11 cellular contexts compared by ENCODE assay signal in genomic region chr14:71711619-71712018, GRCh38.
DNase-seq lines count a peak whose midpoint lies in the region; ATAC-seq and TF ChIP-seq lines count a peak whose summit lies in the region.
"Had no signal": no experiment of that assay in that cellular context is flagged by ENCODE, and none has a peak within 500 bp of the region (broad histone marks: within the 10 kb centered on the region; RNA-seq: fewer than 3 reads in every experiment).

No MANE protein-coding gene starts in this region.

- CTCF ChIA-PET in AG04450 (lab: Charles Lee): interaction anchor here (1.4 to 3.4 kb wide), 4 partner anchors 9 to 574 kb away, joined by 4 to 14 read pairs (median 7); no protein-coding TSS in a partner anchor
- CTCF ChIA-PET in MCF 10A (lab: Yijun Ruan, JAX): interaction anchor here (0.5 to 2.1 kb wide), 5 partner anchors 358 to 573 kb away, joined by 3 to 12 read pairs (median 4); no protein-coding TSS in a partner anchor

- H3K27me3 ChIP-seq in AG04450 (ENCODE audit: control insufficient read depth, insufficient read depth, low read length): no peaks in the 10 kb centered on the region
- no peaks in the 10 kb centered on the region for H3K27me3 ChIP-seq in right lobe of liver

- POLR2A ChIA-PET in AG04450 (lab: Yijun Ruan, JAX) (interaction anchor here (0.6 to 1.1 kb wide), 5 partner anchors 10 to 296 kb away, joined by 3 to 9 read pairs (median 4); no protein-coding TSS in a partner anchor), MCF 10A (lab: Yijun Ruan, JAX) (interaction anchor here (1.1 to 2.0 kb wide), 2 partner anchors 28 to 390 kb away, joined by 5 to 9 read pairs; no protein-coding TSS in a partner anchor)

- WGBS in right lobe of liver (ENCODE audit: insufficient coverage, low coverage, low lambda C conversion rate, missing lambda C conversion rate): 100% methylated on average over 1 of the region's 1 CpG

- peaks cover 0 to 8% (median 4%) of the 10 kb centered on the region in 4 donors for H3K36me3 ChIP-seq in right lobe of liver

- no peak for TF ChIP-seq POLR2A in right lobe of liver (IDR thresholded peaks at IDR 0.05)

- peak overlapping the region; percentile 38 for H3K4me3 Mint-ChIP-seq in MCF 10A (ENCODE audit: unreplicated experiment)

- intact Hi-C loops in MCF 10A (cut with micrococcal nuclease): loop anchor here (1.0 to 5.0 kb wide), 2 partner anchors 16 to 389 kb away; partner anchors contain the start of gene SIPA1L1
- intact Hi-C loops in right lobe of liver (cut with DNase I): no loop called here

- peaks cover 20% of the 10 kb centered on the region for H3K36me3 Mint-ChIP-seq in MCF 10A (ENCODE audit: insufficient read depth, unreplicated experiment)

- no peaks in the 10 kb centered on the region for H3K27me3 Mint-ChIP-seq in MCF 10A (ENCODE audit: insufficient read depth, unreplicated experiment)

- H3K27ac ChIP-seq in AG04450 (ENCODE audit: low read depth, low read length) (peak overlapping the region; percentile 83), right lobe of liver (no peak overlapping the region)
- H3K27ac ChIP-seq: HL-60 had no signal

- no peak overlapping the region for H3K4me3 ChIP-seq in AG04450 (ENCODE audit: low read depth, low read length)
- H3K4me3 ChIP-seq in right lobe of liver: no peak overlapping the region

- DNase-seq in AG04450 (ENCODE audit: low read depth, low spot score): no peak
- DNase-seq in HCEC 1CT: peak; percentile 76
- peak; percentile 76 for DNase-seq in MCF 10A (ENCODE audit: unreplicated experiment)
- no peak for DNase-seq in right lobe of liver
- no peak for DNase-seq in T-helper 9 cell
- no peak for DNase-seq in SHP77 (lab: John Stamatoyannopoulos, UW)
- no peak for DNase-seq in KG1 (lab: John Stamatoyannopoulos, UW)
- DNase-seq: DMS79 had no signal

- BruUV-seq in MCF 10A (replicated peaks; lab: Mats Ljungman, UMichigan): no TSS peak

- H3K27ac Mint-ChIP-seq in MCF 10A (ENCODE audit: low read depth, unreplicated experiment): peak overlapping the region; percentile 66

- TF ChIP-seq CTCF in AG04450 (IDR thresholded peaks at IDR 0.05; ENCODE audit: low read depth, low read length): no peak
- no peak for TF ChIP-seq CTCF in MCF 10A (IDR thresholded peaks at IDR 0.05; ENCODE audit: unreplicated experiment)
- no peak for TF ChIP-seq CTCF in right lobe of liver (IDR thresholded peaks at IDR 0.05)

- H3K4me1 ChIP-seq in right lobe of liver: peaks cover 0 to 12% (median 4%) of the 10 kb centered on the region in 4 donors

- H3K9me3 ChIP-seq in AG04450 (ENCODE audit: control insufficient read depth, insufficient read depth, low read length): no peaks in the 10 kb centered on the region
- no peaks in the 10 kb centered on the region for H3K9me3 ChIP-seq in right lobe of liver

- peaks cover 36% of the 10 kb centered on the region for H3K4me1 Mint-ChIP-seq in MCF 10A (ENCODE audit: insufficient read depth, unreplicated experiment)

- H3K9me3 Mint-ChIP-seq in MCF 10A (ENCODE audit: unreplicated experiment): no peaks in the 10 kb centered on the region

- peak; percentile 67 to 93 (median 81) for ATAC-seq in right lobe of liver
- no peak for ATAC-seq in HG02642 (IDR thresholded peaks at IDR 0.05; ENCODE audit: poor library complexity, unreplicated experiment)
- ATAC-seq: Panc1 had no signal

Comparison
In these comparisons a context has a peak if more than half of its experiments do, and no peak if none do; other contexts are left out.
1. DNase-seq: peak in HCEC 1CT (single experiment) and MCF 10A (single experiment); none in AG04450 (single experiment), right lobe of liver (0 of 3), T-helper 9 cell (single experiment), SHP77 (0 of 2) and KG1 (single experiment).